In the genomic region with DNA sequence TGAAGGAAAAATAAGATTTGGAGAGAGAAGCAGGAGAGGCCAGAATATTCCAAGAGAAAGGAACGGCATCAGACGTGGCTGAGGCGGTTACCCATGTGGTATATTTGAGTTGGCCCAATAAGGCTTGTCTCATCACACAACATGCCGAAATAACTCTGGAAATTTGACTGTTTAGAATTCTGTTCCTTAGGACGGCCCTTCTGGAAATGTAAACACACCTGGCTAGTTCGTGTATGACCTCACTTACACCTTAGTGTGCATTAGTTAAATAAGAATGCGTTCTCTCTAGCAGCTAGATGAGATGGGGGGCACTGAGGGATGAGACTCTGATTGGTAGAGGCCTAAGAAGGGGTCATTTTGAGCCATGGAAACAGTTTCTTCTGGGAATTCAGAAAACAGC, we compare ENCODE assay signal across 19 cellular contexts. TPM values are rescaled to one million over a fixed set of nuclear protein-coding genes. Genes with fewer than 3 reads are reported as not detected.
DNase-seq lines count a peak whose midpoint lies in the region; ATAC-seq, FAIRE-seq and TF ChIP-seq lines count a peak whose summit lies in the region.
"Had no signal": no experiment of that assay in that cellular context is flagged by ENCODE, and none has a peak within 500 bp of the region (broad histone marks: within the 10 kb centered on the region; RNA-seq: fewer than 3 reads in every experiment).

No MANE protein-coding gene starts in this region.

- H3K4me2 ChIP-seq in A549 (no peak overlapping the region), H1 (ENCODE audit: insufficient read depth in 1 of 2, low read depth in 2 of 2, low read length in 2 of 2) (no peak overlapping the region), MM.1S (ENCODE audit: low read depth, low read length) (no peak overlapping the region)

- no peaks in the 10 kb centered on the region for H4K20me1 ChIP-seq in H1 (replicated peaks in 1 of 2; ENCODE audit: control insufficient read depth in 1 of 2, insufficient read depth in 2 of 2, low read length in 2 of 2)
- H4K20me1 ChIP-seq in MM.1S (ENCODE audit: insufficient read depth, low read length), result no peaks in the 10 kb centered on the region

- H4K8ac ChIP-seq in H1 (ENCODE audit: extremely low read depth, insufficient read depth, low read length), result no peak overlapping the region

- H3K4me1 Mint-ChIP-seq in nephron progenitor cell, result peaks cover 45% of the 10 kb centered on the region
- H3K4me1 Mint-ChIP-seq: CD4-positive, CD25-positive, alpha-beta regulatory T cell had no signal

- WGBS in A549 (ENCODE audit: missing lambda C conversion rate), result 91% methylated on average over 7 of the region's 7 CpGs
- WGBS in H1 (ENCODE audit: extremely low coverage in 1 of 2, insufficient coverage in 1 of 2, insufficient read length in 1 of 2, insufficient replicate concordance in 2 of 2, low coverage in 1 of 2, low lambda C conversion rate in 2 of 2, missing lambda C conversion rate in 1 of 2), 2 experiments, result 78% methylated on average over 6 of the region's 7 CpGs; no CpG with 5 or more reads in 1 of the 2 experiments

- no peak for TF ChIP-seq CTCF in A549 (IDR thresholded peaks at IDR 0.05)
- TF ChIP-seq CTCF in LNCaP clone FGC (IDR thresholded peaks at IDR 0.05; ENCODE audit: control insufficient read depth, extremely low read depth, insufficient read depth), result no peak
- no peak for TF ChIP-seq CTCF in H1 (IDR thresholded peaks at IDR 0.05; ENCODE audit: control extremely low read depth in 1 of 3, insufficient read depth in 1 of 3, low read depth in 1 of 3, low read length in 3 of 3)
- no peak for TF ChIP-seq CTCF in nephron progenitor cell (IDR thresholded peaks at IDR 0.05)
- no peak for TF ChIP-seq CTCF in MM.1S (IDR thresholded peaks at IDR 0.05; ENCODE audit: low read length)

- H3K14ac ChIP-seq in H1 (ENCODE audit: insufficient read length), result no peak overlapping the region

- no peak overlapping the region for H4K5ac ChIP-seq in H1 (ENCODE audit: insufficient read length, low read depth, low read length)

- H4K91ac ChIP-seq in H1 (replicated peaks; ENCODE audit: insufficient read length, low read length), result no peak overlapping the region

- H3K36me3 ChIP-seq in H1 (ENCODE audit: control insufficient read depth in 2 of 4, insufficient read depth in 4 of 4, low read length in 3 of 4) (no peaks in the 10 kb centered on the region), MM.1S (replicated peaks; ENCODE audit: insufficient read depth, low read length) (no peaks in the 10 kb centered on the region)
- H3K36me3 ChIP-seq: HAP-1 had no signal

- H2AFZ ChIP-seq in H1 (ENCODE audit: low read length) (no peak overlapping the region), MM.1S (ENCODE audit: low read length) (no peak overlapping the region)
- H2AFZ ChIP-seq: GM23248 had no signal

- H3K27me3 Mint-ChIP-seq in nephron progenitor cell (ENCODE audit: low read depth, poor library complexity), result peaks cover 4% of the 10 kb centered on the region

- no peaks in the 10 kb centered on the region for H3K36me3 Mint-ChIP-seq in nephron progenitor cell (ENCODE audit: low read depth)
- H3K36me3 Mint-ChIP-seq: CD4-positive, CD25-positive, alpha-beta regulatory T cell had no signal

- H3K9ac ChIP-seq in H1 (replicated peaks in 1 of 4; ENCODE audit: extremely low read depth in 1 of 4, low read depth in 3 of 4, low read length in 3 of 4) (no peak overlapping the region), MM.1S (ENCODE audit: low read length) (no peak overlapping the region)
- H3K9ac ChIP-seq: GM23248 had no signal

- TF ChIP-seq RAD21 in A549 (conservative IDR thresholded peaks at IDR 0.05 in 1 of 2, IDR thresholded peaks at IDR 0.05 in 1 of 2), result no peak
- no peak for TF ChIP-seq RAD21 in H1 (IDR thresholded peaks at IDR 0.05 in 1 of 2, conservative IDR thresholded peaks at IDR 0.05 in 1 of 2; ENCODE audit: low read depth in 2 of 2, low read length in 2 of 2)

- TF ChIP-seq EP300 in A549 (IDR thresholded peaks at IDR 0.05) (no peak), H1 (IDR thresholded peaks at IDR 0.05; ENCODE audit: borderline replicate concordance in 1 of 2, low read depth in 2 of 2, low read length in 2 of 2) (no peak)

- no peak overlapping the region for H2AK5ac ChIP-seq in H1 (ENCODE audit: low read depth, low read length)

- H3K79me2 ChIP-seq in H1 (ENCODE audit: control insufficient read depth in 1 of 2, insufficient read depth in 2 of 2, low read length in 2 of 2) (no peaks in the 10 kb centered on the region), MM.1S (ENCODE audit: low read length) (no peaks in the 10 kb centered on the region)

- DNase-seq in A549 (ENCODE audit: low read depth in 1 of 2, low spot score in 1 of 2) (no peak), LNCaP clone FGC (ENCODE audit: low read depth) (peak; percentile 13), H1 (ENCODE audit: low read depth in 1 of 2, low spot score in 2 of 2) (no peak), nephron progenitor cell (no peak), SK-N-DZ (ENCODE audit: low spot score) (no peak), MM.1S (no peak), GM12891 (ENCODE audit: insufficient read length, low spot score) (no peak)
- DNase-seq: CD4-positive, CD25-positive, alpha-beta regulatory T cell; DMS79 treated with DMSO at 0.1 percent for 48 hours; GM23248; NCI-H1105; NCI-H146; NCI-H2029; NCI-H2171 treated with DMSO at 0.1 percent for 48 hours; NK-92 treated with Interleukin-12 subunit alpha and Interleukin-12 subunit beta, amount 100 ng/mL, for 24 hours; SIG-M5 had no signal

- H3K9me3 ChIP-seq in A549 (no peaks in the 10 kb centered on the region), H1 (ENCODE audit: insufficient read depth in 2 of 2, low read depth in 1 of 2, low read length in 1 of 2) (no peaks in the 10 kb centered on the region), MM.1S (replicated peaks; ENCODE audit: insufficient read depth, low read length) (no peaks in the 10 kb centered on the region)
- H3K9me3 ChIP-seq: HAP-1 had no signal

- no peak for ATAC-seq in A549
- ATAC-seq: K562 had no signal

- H3K9me3 Mint-ChIP-seq in nephron progenitor cell, result peaks cover 21% of the 10 kb centered on the region

- TF ChIP-seq POLR2A in A549 (IDR thresholded peaks at IDR 0.05; ENCODE audit: low read length), result no peak
- no peak for TF ChIP-seq POLR2A in H1 (IDR thresholded peaks at IDR 0.05; ENCODE audit: control extremely low read depth in 1 of 2, low read depth in 2 of 2, low read length in 2 of 2)
- TF ChIP-seq POLR2A in GM12891 (IDR thresholded peaks at IDR 0.05; ENCODE audit: low read depth, low read length), result no peak

- H2BK120ac ChIP-seq in H1 (replicated peaks; ENCODE audit: low read depth, low read length), result no peak overlapping the region

- H2BK20ac ChIP-seq in H1 (ENCODE audit: low read length), result no peak overlapping the region

- H3K27me3 ChIP-seq in H1 (replicated peaks in 1 of 4; ENCODE audit: control insufficient read depth in 3 of 4, extremely low read depth in 1 of 4, insufficient read depth in 3 of 4, low read length in 3 of 4) (no peaks in the 10 kb centered on the region), MM.1S (replicated peaks; ENCODE audit: insufficient read depth, low read length) (no peaks in the 10 kb centered on the region)

- H3K23me2 ChIP-seq in H1 (ENCODE audit: low read depth, low read length), result no peaks in the 10 kb centered on the region

- peak overlapping the region; percentile 52 for H3K27ac Mint-ChIP-seq in nephron progenitor cell
- H3K27ac Mint-ChIP-seq: CD4-positive, CD25-positive, alpha-beta regulatory T cell had no signal

- no peak overlapping the region for H3K4me3 Mint-ChIP-seq in nephron progenitor cell
- H3K4me3 Mint-ChIP-seq: CD4-positive, CD25-positive, alpha-beta regulatory T cell had no signal

- POLR2A ChIA-PET in A549 (lab: Yijun Ruan, JAX), result no interaction called here
- POLR2A ChIA-PET in H1 (lab: Charles Lee; ENCODE audit: partially characterized antibody), result no interaction called here

- H3K4me1 ChIP-seq in A549 (peaks cover 48% of the 10 kb centered on the region), H1 (replicated peaks in 1 of 4; ENCODE audit: control insufficient read depth in 3 of 4, insufficient read depth in 4 of 4, low read length in 3 of 4) (no peaks in the 10 kb centered on the region), MM.1S (ENCODE audit: low read length) (no peaks in the 10 kb centered on the region)
- H3K4me1 ChIP-seq: HAP-1 had no signal

- H3K23ac ChIP-seq in H1 (ENCODE audit: insufficient read length), result peak overlapping the region; percentile 27

- no peak overlapping the region for H2BK15ac ChIP-seq in H1 (ENCODE audit: low read length)

- CTCF ChIA-PET in A549 (lab: Yijun Ruan, JAX), result interaction anchor here (1.7 kb wide), 1 partner anchor 62 kb away, joined by 5 read pairs; no protein-coding TSS in a partner anchor
- CTCF ChIA-PET in H1 (lab: Charles Lee; ENCODE audit: partially characterized antibody), result interaction anchor here (1.0 to 1.1 kb wide), 2 partner anchors 35 to 171 kb away, joined by 3 to 5 read pairs; no protein-coding TSS in a partner anchor

- H3K9me2 ChIP-seq in MM.1S (replicated peaks; ENCODE audit: insufficient read depth, low read length), result no peaks in the 10 kb centered on the region

- H3K56ac ChIP-seq in H1 (replicated peaks; ENCODE audit: insufficient read length, low read depth, low read length), result no peak overlapping the region

- no peaks in the 10 kb centered on the region for H3K79me1 ChIP-seq in H1 (ENCODE audit: low read depth, low read length)

- H3F3A ChIP-seq in MM.1S (ENCODE audit: insufficient read depth, low read length), result no peaks in the 10 kb centered on the region

- H3K18ac ChIP-seq in H1 (ENCODE audit: extremely low read depth, low read length), result no peak overlapping the region

- no peak overlapping the region for H3K4ac ChIP-seq in H1 (replicated peaks; ENCODE audit: insufficient read length, low read depth, low read length)

- FAIRE-seq in A549 (lab: Jason Lieb, UNC), result no peak
- FAIRE-seq in H1 (lab: Jason Lieb, UNC), result no peak
- no peak for FAIRE-seq in GM12891 (lab: Jason Lieb, UNC)
- FAIRE-seq: K562 had no signal

- H3K4me3 ChIP-seq in A549, result no peak overlapping the region
- no peak overlapping the region for H3K4me3 ChIP-seq in LNCaP clone FGC (ENCODE audit: low read depth, low read length)
- no peak overlapping the region for H3K4me3 ChIP-seq in H1 (ENCODE audit: extremely low read depth in 1 of 4, insufficient read depth in 2 of 4, low read depth in 3 of 4, low read length in 4 of 4)
- no peak overlapping the region for H3K4me3 ChIP-seq in MM.1S (ENCODE audit: low read length)
- H3K4me3 ChIP-seq: GM23248, HAP-1, K562 had no signal

- no peak overlapping the region for H2BK5ac ChIP-seq in H1 (ENCODE audit: low read depth, low read length)

- peak overlapping the region; percentile 27 to 76; a peak in 3 of 6 replicates for H3K27ac ChIP-seq in A549
- no peak overlapping the region for H3K27ac ChIP-seq in H1 (ENCODE audit: low read depth, low read length)
- H3K27ac ChIP-seq in MM.1S (ENCODE audit: low read length), result no peak overlapping the region
- H3K27ac ChIP-seq: RWPE1 had no signal

- no peak overlapping the region for H2BK12ac ChIP-seq in H1 (ENCODE audit: low read depth, low read length)

RNA-seq across cellular contexts. Expression of gene PLAC1, which starts 33.2 kb away (rescaled TPM):
- polyA plus RNA-seq in A549 (2011; rRNA removed) (2.6 and 2.9 TPM in 2 replicates), A549 (2017; fragmentation: RNase III; extraction: RNeasy Plus Mini Kit Qiagen cat#74134 plus additional on column Dnase treatment) (0.79 to 1.4 TPM (median 0.87 TPM) in 3 replicates), H1 (2011; rRNA removed) (1.1 and 1.8 TPM in 2 replicates)
- polyA plus RNA-seq in A549 (2012; cell fraction: cytosol; rRNA removed), result 2.1 and 2.4 TPM in 2 replicates
- 2.8 and 3.3 TPM in 2 replicates for polyA plus RNA-seq in A549 (2012; cell fraction: nucleus; rRNA removed)
- polyA minus RNA-seq in A549 (2011; rRNA and poly(A)+ RNA removed), result 1.7 and 2.0 TPM in 2 replicates
- 0.96 TPM in 1 of 2 replicates, not detected in the other for total RNA-seq in H1 (2021; fragmentation: NEBNext Ultra II Directional; extraction: Animal tissue kit (Norgen Biotek cat#: 25700))
- 0.90 TPM for polyA plus RNA-seq in H1 (2011; cell fraction: cytosol; rRNA removed)
- polyA plus RNA-seq in H1 (2011; cell fraction: nucleus; rRNA removed), result 0.46 TPM
- 0.39 to 1.3 TPM (median 0.87 TPM) in 4 replicates for polyA plus RNA-seq in H1 (2012, experiment 1 of 2)
- polyA plus RNA-seq in H1 (2012, experiment 2 of 2), result 0.33 TPM
- polyA plus RNA-seq in H1 (2013, experiment 1 of 2), result 1.3 TPM
- polyA plus RNA-seq in H1 (2013, experiment 2 of 2), result 1.6 TPM
- 0.47 and 0.88 TPM in 2 replicates for polyA minus RNA-seq in H1 (2011; rRNA and poly(A)+ RNA removed)
- polyA minus RNA-seq in H1 (2011; cell fraction: cytosol; rRNA and poly(A)+ RNA removed), result not detected
- not detected for polyA minus RNA-seq in H1 (2011; cell fraction: nucleus; rRNA and poly(A)+ RNA removed)
- 4.8 and 6.7 TPM in 2 replicates for polyA plus RNA-seq in SK-N-DZ (2014; cell fraction: cytosol; rRNA removed)
- polyA plus RNA-seq in SK-N-DZ (2014; cell fraction: nucleus; rRNA removed), result 1.0 and 2.4 TPM in 2 replicates
- polyA plus RNA-seq in GM12891 (2012; ENCODE audit: low read depth, missing spikeins), result 0.14 TPM
- total RNA-seq: CD4-positive, CD25-positive, alpha-beta regulatory T cell; GM23248 had no signal
- polyA plus RNA-seq: CD4-positive, CD25-positive, alpha-beta regulatory T cell; GM23248 had no signal

Comparison
In these comparisons a context has a peak if more than half of its experiments do, and no peak if none do; other contexts are left out.
1. H3K27ac ChIP-seq: peak in A549 (2 of 2); none in H1 (single experiment) and MM.1S (single experiment).